In the genomic region with DNA sequence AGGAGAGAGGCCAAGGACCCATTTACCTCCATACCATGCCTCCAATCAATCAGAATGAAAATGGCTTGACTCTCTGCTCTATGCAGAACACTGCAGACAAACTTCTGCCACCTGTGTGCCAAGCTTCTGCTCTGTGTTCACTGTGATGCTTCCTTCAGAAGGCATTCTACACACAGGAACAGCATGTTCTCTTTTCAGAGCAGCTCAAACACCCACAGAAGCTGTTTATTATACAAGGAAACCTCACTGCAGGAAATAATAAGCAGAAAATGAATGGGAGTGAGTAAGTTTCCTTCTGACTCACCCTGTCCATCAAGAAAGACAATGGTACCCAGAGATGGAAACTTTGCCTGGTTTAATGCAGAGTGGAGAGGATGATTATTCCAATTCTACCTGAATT, we compare ENCODE assay signal across 16 cellular contexts. TPM values are rescaled to one million over a fixed set of nuclear protein-coding genes. Genes with fewer than 3 reads are reported as not detected.
DNase-seq lines count a peak whose midpoint lies in the region; ATAC-seq, FAIRE-seq and TF ChIP-seq lines count a peak whose summit lies in the region.
"Had no signal": no experiment of that assay in that cellular context is flagged by ENCODE, and none has a peak within 500 bp of the region (broad histone marks: within the 10 kb centered on the region; RNA-seq: fewer than 3 reads in every experiment).

No MANE protein-coding gene starts in this region.

- RAD21 ChIA-PET in GM12878 (lab: Charles Lee; ENCODE audit: unreplicated experiment) = interaction anchor here (0.6 to 3.8 kb wide), 6 partner anchors 7 to 652 kb away, joined by 3 to 36 read pairs (median 10); no protein-coding TSS in a partner anchor

- no peaks in the 10 kb centered on the region for H3K27me3 ChIP-seq in A673 (replicated peaks; ENCODE audit: insufficient read depth, low read depth, low read length, poor library complexity)
- H3K27me3 ChIP-seq in GM12878 (replicated peaks in 1 of 2; ENCODE audit: control insufficient read depth in 2 of 2, insufficient read depth in 2 of 2, low read length in 1 of 2) = no peaks in the 10 kb centered on the region; a peak in 1 of 4 replicates
- H3K27me3 ChIP-seq: adrenal gland had no signal

- H3K9ac ChIP-seq in GM12878 (ENCODE audit: control insufficient read depth, insufficient read depth, low read length) (no peak overlapping the region), kidney (ENCODE audit: low read length in 2 of 2) (no peak overlapping the region)
- H3K9ac ChIP-seq: BLaER1 treated with 17β-estradiol and CSF1 and Interleukin-3, amounts not matched to agents 10 nM and 100 nM had no signal

- H3K27me3 Mint-ChIP-seq in glutamatergic neuron (ENCODE audit: unreplicated experiment) = no peaks in the 10 kb centered on the region
- H3K27me3 Mint-ChIP-seq in immature natural killer cell (ENCODE audit: low read depth in 3 of 3) = peaks cover 7 to 21% (median 12%) of the 10 kb centered on the region in 3 donors
- H3K27me3 Mint-ChIP-seq: stimulated activated memory B cell treated with anti-CD40 and anti-IgM and Interleukin-4, amounts not matched to agents 10 μg/mL and 1 μg/mL and 100 μg/mL, for 72 hours had no signal

- DNase-seq in A673 (ENCODE audit: low spot score) (peak; percentile 64), HPDE6-E6E7 (ENCODE audit: extremely low spot score) (peak; percentile 67), GM12878 (ENCODE audit: low read depth, low spot score) (no peak), iris pigment epithelial cell (ENCODE audit: low read depth) (peak; percentile 62), kidney (no peak), glutamatergic neuron (no peak), immature natural killer cell (no peak)
- DNase-seq: activated CD4-positive, alpha-beta T cell treated with anti-CD3 and anti-CD28 coated beads, Interleukin-2, amount 10 ng/mL, durations not matched to agents 7 days and 5 days; adrenal gland; effector CD8-positive, alpha-beta T cell; GF-D8; NCI-H146 had no signal

- no peaks in the 10 kb centered on the region for H3K36me3 ChIP-seq in A673 (ENCODE audit: insufficient read depth, low read length, poor library complexity, severe bottlenecking)
- H3K36me3 ChIP-seq in GM12878 (ENCODE audit: control insufficient read depth in 2 of 2, insufficient read depth in 2 of 2, low read length in 1 of 2) = no peaks in the 10 kb centered on the region
- H3K36me3 ChIP-seq in kidney (ENCODE audit: control insufficient read depth in 1 of 2, insufficient read depth in 2 of 2, low read length in 2 of 2) = no peaks in the 10 kb centered on the region
- H3K36me3 ChIP-seq: adrenal gland; BLaER1 treated with 17β-estradiol and CSF1 and Interleukin-3, amounts not matched to agents 10 nM and 100 nM had no signal

- FAIRE-seq in GM12878 (lab: Jason Lieb, UNC) = no peak
- no peak for FAIRE-seq in kidney (lab: Jason Lieb, UNC)

- no peak overlapping the region for H3K27ac ChIP-seq in A673 (ENCODE audit: low read depth, low read length, poor library complexity, severe bottlenecking)
- H3K27ac ChIP-seq in GM12878 (ENCODE audit: control insufficient read depth, insufficient read depth) = no peak overlapping the region
- H3K27ac ChIP-seq in kidney (ENCODE audit: low read depth in 2 of 2, low read length in 2 of 2) = no peak overlapping the region
- H3K27ac ChIP-seq: adrenal gland; BLaER1 treated with 17β-estradiol and CSF1 and Interleukin-3, amounts not matched to agents 10 nM and 100 nM had no signal

- H3K4me3 Mint-ChIP-seq in glutamatergic neuron (ENCODE audit: unreplicated experiment) (no peak overlapping the region), immature natural killer cell (peak overlapping the region in 1 of 5 donors; percentile 27)
- H3K4me3 Mint-ChIP-seq: activated CD4-positive, alpha-beta T cell treated with anti-CD3 and anti-CD28 coated beads, Interleukin-2, amount 10 ng/mL, durations not matched to agents 7 days and 5 days; memory B cell; stimulated activated memory B cell treated with anti-CD40 and anti-IgM and Interleukin-4, amounts not matched to agents 10 μg/mL and 1 μg/mL and 100 μg/mL, for 72 hours had no signal

- CTCF ChIA-PET in A673 (lab: Charles Lee) (no interaction called here), GM12878 (lab: Yijun Ruan, JAX) (interaction anchor here (0.7 to 6.3 kb wide), 7 partner anchors 7 to 497 kb away, joined by 3 to 93 read pairs (median 38); no protein-coding TSS in a partner anchor)

- no peak overlapping the region for H3K4me2 ChIP-seq in GM12878 (ENCODE audit: control insufficient read depth, insufficient read depth)
- H3K4me2 ChIP-seq: BLaER1 treated with 17β-estradiol and CSF1 and Interleukin-3, amounts not matched to agents 10 nM and 100 nM had no signal

- no peak overlapping the region for H2AFZ ChIP-seq in GM12878 (ENCODE audit: control insufficient read depth, low read depth, low read length)

- no peak overlapping the region for H3K4me3 ChIP-seq in A673 (ENCODE audit: low read depth, low read length, poor library complexity, severe bottlenecking)
- no peak overlapping the region for H3K4me3 ChIP-seq in GM12878
- H3K4me3 ChIP-seq in kidney (ENCODE audit: low read length in 2 of 2) = no peak overlapping the region
- H3K4me3 ChIP-seq: adrenal gland; BLaER1 treated with 17β-estradiol and CSF1 and Interleukin-3, amounts not matched to agents 10 nM and 100 nM had no signal

- no peak overlapping the region for H3K27ac Mint-ChIP-seq in glutamatergic neuron (ENCODE audit: unreplicated experiment)
- no peak overlapping the region for H3K27ac Mint-ChIP-seq in immature natural killer cell
- H3K27ac Mint-ChIP-seq: activated CD4-positive, alpha-beta T cell treated with anti-CD3 and anti-CD28 coated beads, Interleukin-2, amount 10 ng/mL, durations not matched to agents 7 days and 5 days; memory B cell; stimulated activated memory B cell treated with anti-CD40 and anti-IgM and Interleukin-4, amounts not matched to agents 10 μg/mL and 1 μg/mL and 100 μg/mL, for 72 hours had no signal

- H3K36me3 Mint-ChIP-seq in glutamatergic neuron (ENCODE audit: unreplicated experiment) (no peaks in the 10 kb centered on the region), immature natural killer cell (no peaks in the 10 kb centered on the region)
- H3K36me3 Mint-ChIP-seq: memory B cell; stimulated activated memory B cell treated with anti-CD40 and anti-IgM and Interleukin-4, amounts not matched to agents 10 μg/mL and 1 μg/mL and 100 μg/mL, for 72 hours had no signal

- no peaks in the 10 kb centered on the region for H3K9me3 ChIP-seq in A673 (ENCODE audit: low read depth, low read length, poor library complexity, severe bottlenecking)
- no peaks in the 10 kb centered on the region for H3K9me3 ChIP-seq in GM12878 (replicated peaks; ENCODE audit: control insufficient read depth, insufficient read depth, low read length)
- H3K9me3 ChIP-seq in kidney (ENCODE audit: control insufficient read depth in 1 of 2, low read length in 2 of 2) = no peaks in the 10 kb centered on the region
- H3K9me3 ChIP-seq: adrenal gland; BLaER1 treated with 17β-estradiol and CSF1 and Interleukin-3, amounts not matched to agents 10 nM and 100 nM had no signal

- POLR2A ChIA-PET in A673 (lab: Charles Lee; ENCODE audit: low non-redundant PET) = no interaction called here
- POLR2A ChIA-PET in GM12878 (lab: Charles Lee) = interaction anchor here (1.1 kb wide), 1 partner anchor 91 kb away, joined by 3 read pairs; no protein-coding TSS in a partner anchor

- intact Hi-C loops in A673 (cut with micrococcal nuclease; ENCODE audit: unreplicated experiment) = loop anchor here (5.0 to 10.0 kb wide), 2 partner anchors 754 to 912 kb away; a partner anchor contains a TSS
- intact Hi-C loops in GM12878 (cut with micrococcal nuclease; ENCODE audit: unreplicated experiment) = loop anchor here (5.0 to 10.0 kb wide), 2 partner anchors 232 to 274 kb away; no protein-coding TSS in a partner anchor
- intact Hi-C loops in kidney (cut with DNase I) = no loop called here

- H3K9me3 Mint-ChIP-seq in glutamatergic neuron (ENCODE audit: unreplicated experiment) = no peaks in the 10 kb centered on the region
- no peaks in the 10 kb centered on the region for H3K9me3 Mint-ChIP-seq in immature natural killer cell
- H3K9me3 Mint-ChIP-seq: activated CD4-positive, alpha-beta T cell treated with anti-CD3 and anti-CD28 coated beads, Interleukin-2, amount 10 ng/mL, durations not matched to agents 7 days and 5 days; memory B cell; stimulated activated memory B cell treated with anti-CD40 and anti-IgM and Interleukin-4, amounts not matched to agents 10 μg/mL and 1 μg/mL and 100 μg/mL, for 72 hours had no signal

- H3K79me2 ChIP-seq in GM12878 (ENCODE audit: control insufficient read depth, insufficient read depth, low read length) = no peaks in the 10 kb centered on the region

- TF ChIP-seq CTCF in A673 (conservative IDR thresholded peaks at IDR 0.05; ENCODE audit: low read depth, low read length) (no peak), GM12878 (IDR thresholded peaks at IDR 0.05 in 2 of 3, conservative IDR thresholded peaks at IDR 0.05 in 1 of 3; ENCODE audit: control insufficient read depth in 2 of 3, extremely low read depth in 1 of 3, insufficient read depth in 1 of 3, low read depth in 3 of 3, low read length in 3 of 3) (no peak), kidney (IDR thresholded peaks at IDR 0.05; ENCODE audit: borderline replicate concordance, extremely low read depth, insufficient read depth) (no peak), glutamatergic neuron (IDR thresholded peaks at IDR 0.05; ENCODE audit: partially characterized antibody, unreplicated experiment) (no peak)

- no peaks in the 10 kb centered on the region for H3K4me1 Mint-ChIP-seq in glutamatergic neuron (ENCODE audit: low read depth, unreplicated experiment)
- peaks cover 19 to 20% of the 10 kb centered on the region in 2 donors for H3K4me1 Mint-ChIP-seq in immature natural killer cell

- no peak for TF ChIP-seq POLR2A in GM12878 (IDR thresholded peaks at IDR 0.05; ENCODE audit: low read depth, low read length)

- TF ChIP-seq EP300 in GM12878 (IDR thresholded peaks at IDR 0.05; ENCODE audit: borderline replicate concordance in 1 of 2, control insufficient read depth in 1 of 2, low read depth in 2 of 2, low read length in 2 of 2) = no peak

- H4K20me1 ChIP-seq in GM12878 (ENCODE audit: control insufficient read depth, insufficient read depth) = no peaks in the 10 kb centered on the region

- ATAC-seq in GM12878 (no peak), HG03432 (IDR thresholded peaks at IDR 0.05; ENCODE audit: unreplicated experiment) (no peak)
- ATAC-seq: stimulated activated memory B cell treated with anti-CD40 and anti-IgM and Interleukin-4, amounts not matched to agents 10 μg/mL and 1 μg/mL and 100 μg/mL, for 72 hours had no signal

- TF ChIP-seq RAD21 in GM12878 (IDR thresholded peaks at IDR 0.05; ENCODE audit: insufficient read depth, low read depth, low read length) = no peak

- BruUV-seq in A673 (replicated peaks; lab: Mats Ljungman, UMichigan) (no TSS peak), GM12878 (replicated peaks; lab: Mats Ljungman, UMichigan) (no TSS peak)

- in situ Hi-C loops in GM12878 (cut with MboI) = no loop called here

- SMC1A ChIA-PET in GM12878 (lab: Charles Lee; ENCODE audit: uncharacterized antibody, unreplicated experiment) = interaction anchor here (0.9 to 6.3 kb wide), 8 partner anchors 8 to 496 kb away, joined by 3 to 55 read pairs (median 20); no protein-coding TSS in a partner anchor

- H3K4me1 ChIP-seq in A673 (ENCODE audit: insufficient read depth, low read length, poor library complexity, severe bottlenecking) (peaks cover 9% of the 10 kb centered on the region), GM12878 (ENCODE audit: control insufficient read depth, insufficient read depth, low read length) (peaks cover 16% of the 10 kb centered on the region), kidney (ENCODE audit: control insufficient read depth in 1 of 2, insufficient read depth in 1 of 2, low read depth in 1 of 2, low read length in 2 of 2) (peaks cover 7 to 11% of the 10 kb centered on the region in 2 donors)

RNA-seq across cellular contexts. Expression of a gene that starts 2.4 kb away (rescaled TPM):
- total RNA-seq in A673 (2021) = 0.46 and 0.71 TPM in 2 replicates
- total RNA-seq in GM12878 (2013; cell fraction: nucleolus; rRNA removed) = 59.7 and 63.0 TPM in 2 replicates
- 1.0 and 1.1 TPM in 2 replicates for total RNA-seq in GM12878 (2014; rRNA removed)
- total RNA-seq in GM12878 (2014; rRNA removed; fragmentation: Illumina TruSeq; extraction: Trizol) = 0.85 and 1.1 TPM in 2 replicates
- total RNA-seq in GM12878 (2021) = 1.1 and 1.6 TPM in 2 replicates
- polyA plus RNA-seq in GM12878 (2011; ENCODE audit: low read depth) = 0.92 TPM
- 2.6 TPM in 2 replicates for polyA plus RNA-seq in GM12878 (2011; rRNA removed)
- 1.4 and 1.7 TPM in 2 replicates for polyA plus RNA-seq in GM12878 (2011; cell fraction: cytosol; rRNA removed)
- 5.4 and 6.5 TPM in 2 replicates for polyA plus RNA-seq in GM12878 (2011; cell fraction: nucleus; rRNA removed)
- polyA plus RNA-seq in GM12878 (2012) = 1.6 and 1.9 TPM in 2 replicates
- 0.54 and 0.76 TPM in 2 replicates for polyA plus RNA-seq in GM12878 (2014; fragmentation: Illumina TruSeq; extraction: Trizol)
- under 1 TPM; 0.29 to 0.31 TPM for polyA plus RNA-seq in GM12878 (2014; fragmentation: Nextera tagmentation; extraction: Ambion mirVana)
- 1.0 and 1.3 TPM in 2 replicates for polyA plus RNA-seq in GM12878 (2014; rRNA removed)
- polyA plus RNA-seq in GM12878 (2016; fragmentation: Nextera tagmentation; extraction: Ambion mirVana) = under 1 TPM; 0.44 to 0.59 TPM
- polyA minus RNA-seq in GM12878 (2011; rRNA and poly(A)+ RNA removed) = 8.4 and 8.6 TPM in 2 replicates
- polyA minus RNA-seq in GM12878 (2011; cell fraction: cytosol; rRNA and poly(A)+ RNA removed) = 0.80 and 0.83 TPM in 2 replicates
- polyA minus RNA-seq in GM12878 (2011; cell fraction: nucleus; rRNA and poly(A)+ RNA removed) = 8.1 and 12.1 TPM in 2 replicates
- 2.5 TPM for total RNA-seq in kidney
- not detected for polyA plus RNA-seq in kidney (ENCODE audit: insufficient read depth, low read depth, low replicate concordance)
- 0.66 TPM for total RNA-seq in glutamatergic neuron (ENCODE audit: unreplicated experiment)
- polyA plus RNA-seq in immature natural killer cell = under 1 TPM in 2 of 3 donors, not detected in 1; 0.12 to 0.32 TPM
- total RNA-seq: activated CD4-positive, alpha-beta T cell treated with anti-CD3 and anti-CD28 coated beads, Interleukin-2, amount 10 ng/mL, durations not matched to agents 7 days and 5 days had no signal

Comparison
In these comparisons a context has a peak if more than half of its experiments do, and no peak if none do; other contexts are left out.
1. DNase-seq: peak in A673 (single experiment), HPDE6-E6E7 (single experiment) and iris pigment epithelial cell (single experiment); none in GM12878 (single experiment), kidney (single experiment), glutamatergic neuron (single experiment) and immature natural killer cell (0 of 3).